8 cellular contexts compared by ENCODE assay signal in genomic region chr9:6068983-6069382, GRCh38. TPM values are rescaled to one million over a fixed set of nuclear protein-coding genes. Genes with fewer than 3 reads are reported as not detected.
DNase-seq lines count a peak whose midpoint lies in the region; ATAC-seq and TF ChIP-seq lines count a peak whose summit lies in the region.

No MANE protein-coding gene starts in this region.

- intact Hi-C loops in natural killer cell (cut with micrococcal nuclease): loop anchor here (2.0 kb wide), 1 partner anchor 120 kb away; no protein-coding TSS in a partner anchor

- H3K27ac Mint-ChIP-seq in natural killer cell (peak overlapping the region; percentile 69 to 87), neural progenitor cell (no peak overlapping the region), mesothelial cell of epicardium (no peak overlapping the region)

- DNase-seq in NOMO-1 (lab: John Stamatoyannopoulos, UW; ENCODE audit: unreplicated experiment in 2 of 2) (peak; percentile 27 to 63), natural killer cell (no peak), neural progenitor cell (ENCODE audit: low spot score) (no peak), mesothelial cell of epicardium (ENCODE audit: low spot score in 2 of 2, unreplicated experiment in 2 of 2) (no peak), NCI-H524 treated with DMSO at 0.1 percent for 48 hours (lab: John Stamatoyannopoulos, UW) (no peak)
- DNase-seq in activated CD8-positive, alpha-beta memory T cell treated with anti-CD3 and anti-CD28 coated beads, Interleukin-2, amount 50 U/mL, for 4 hours: no peak

- no peaks in the 10 kb centered on the region for H3K79me2 ChIP-seq in neural progenitor cell (ENCODE audit: low read depth)

- H3K36me3 Mint-ChIP-seq in natural killer cell: no peaks in the 10 kb centered on the region
- no peaks in the 10 kb centered on the region for H3K36me3 Mint-ChIP-seq in neural progenitor cell
- H3K36me3 Mint-ChIP-seq in mesothelial cell of epicardium: no peaks in the 10 kb centered on the region

- peaks cover 0 to 10% of the 10 kb centered on the region in 2 donors for H3K27me3 Mint-ChIP-seq in natural killer cell (ENCODE audit: low read depth in 2 of 2)
- peaks cover 3% of the 10 kb centered on the region for H3K27me3 Mint-ChIP-seq in neural progenitor cell (ENCODE audit: insufficient read depth, low read depth)
- peaks cover 22% of the 10 kb centered on the region for H3K27me3 Mint-ChIP-seq in mesothelial cell of epicardium (ENCODE audit: low read depth)

- H3K27ac ChIP-seq in neural progenitor cell: no peak overlapping the region

- H3K27me3 ChIP-seq in neural progenitor cell: no peaks in the 10 kb centered on the region

- H4K20me1 ChIP-seq in neural progenitor cell (ENCODE audit: low read depth): no peaks in the 10 kb centered on the region

- H3K4me1 Mint-ChIP-seq in natural killer cell (peaks cover 25 to 34% of the 10 kb centered on the region in 2 donors), neural progenitor cell (no peaks in the 10 kb centered on the region), mesothelial cell of epicardium (peaks cover 6% of the 10 kb centered on the region)

- ATAC-seq in GM18873 (IDR thresholded peaks at IDR 0.05; ENCODE audit: low FRiP score, unreplicated experiment) (peak; percentile 91), HG02759 (IDR thresholded peaks at IDR 0.05; ENCODE audit: unreplicated experiment) (peak; percentile 87), natural killer cell (peak; percentile 96 to 100 (median 97))

- H3K9me3 Mint-ChIP-seq in natural killer cell: no peaks in the 10 kb centered on the region
- H3K9me3 Mint-ChIP-seq in neural progenitor cell: peaks cover 2% of the 10 kb centered on the region
- peaks cover 8% of the 10 kb centered on the region for H3K9me3 Mint-ChIP-seq in mesothelial cell of epicardium

- peak overlapping the region; percentile 79 for H3K4me3 Mint-ChIP-seq in natural killer cell
- no peak overlapping the region for H3K4me3 Mint-ChIP-seq in neural progenitor cell
- no peak overlapping the region for H3K4me3 Mint-ChIP-seq in mesothelial cell of epicardium

- H3K4me2 ChIP-seq in neural progenitor cell: no peak overlapping the region

- no peaks in the 10 kb centered on the region for H3K36me3 ChIP-seq in neural progenitor cell

- no peaks in the 10 kb centered on the region for H3K9me3 ChIP-seq in neural progenitor cell (ENCODE audit: low read depth)

- no peak overlapping the region for H2AFZ ChIP-seq in neural progenitor cell (replicated peaks)

- no peaks in the 10 kb centered on the region for H3F3A ChIP-seq in neural progenitor cell (ENCODE audit: low read depth)

- TF ChIP-seq CTCF in natural killer cell (IDR thresholded peaks at IDR 0.05) (no peak), neural progenitor cell (IDR thresholded peaks at IDR 0.05) (no peak), mesothelial cell of epicardium (IDR thresholded peaks at IDR 0.05; ENCODE audit: unreplicated experiment) (no peak)

- no peaks in the 10 kb centered on the region for H3K4me1 ChIP-seq in neural progenitor cell

- no peak overlapping the region for H3K9ac ChIP-seq in neural progenitor cell

- H3K4me3 ChIP-seq in neural progenitor cell: no peak overlapping the region

RNA-seq across cellular contexts. Expression of gene RANBP6, which starts 53.6 kb away (rescaled TPM):
- total RNA-seq in natural killer cell (10 to 100 TPM; 27.5 to 31.3 (median 29.6) TPM), neural progenitor cell (ENCODE audit: low replicate concordance) (43.6 and 63.0 TPM in 2 replicates), mesothelial cell of epicardium (20.5 to 22.0 TPM (median 20.5 TPM) in 3 replicates)

Comparison
In these comparisons a context has a peak if more than half of its experiments do, and no peak if none do; other contexts are left out.
1. DNase-seq: peak in NOMO-1 (2 of 2); none in natural killer cell (single experiment), neural progenitor cell (single experiment), mesothelial cell of epicardium (0 of 2), activated CD8-positive, alpha-beta memory T cell treated with anti-CD3 and anti-CD28 coated beads, Interleukin-2, amount 50 U/mL, for 4 hours (single experiment) and NCI-H524 treated with DMSO at 0.1 percent for 48 hours (single experiment).
2. H3K27ac Mint-ChIP-seq: peak in natural killer cell (2 of 2); none in neural progenitor cell (single experiment) and mesothelial cell of epicardium (single experiment).
3. Peak in every context shown above with its lines, with median percentiles within 50 percentile points of each other: ATAC-seq.